In the genomic region with DNA sequence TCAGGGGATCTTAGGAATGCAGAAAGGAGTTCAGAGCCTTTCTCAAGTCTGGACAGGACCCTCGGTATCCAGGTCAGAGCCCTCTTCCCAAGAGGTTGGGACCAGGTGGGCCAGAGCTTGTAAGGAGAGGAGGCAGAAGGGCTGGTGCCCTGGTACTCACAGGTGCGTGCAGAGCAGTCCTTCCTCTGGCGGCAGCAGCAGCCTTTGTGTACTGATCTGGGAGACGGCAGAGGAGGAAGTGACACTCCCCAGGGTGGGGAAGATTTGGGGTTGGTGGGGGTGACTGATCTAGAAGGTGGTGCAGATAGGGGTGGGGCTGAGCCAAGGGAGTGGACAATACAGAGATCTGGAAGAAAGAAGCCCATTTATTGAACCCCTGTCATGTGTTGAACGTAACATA, we compare ENCODE assay signal across 8 cellular contexts.
DNase-seq lines count a peak whose midpoint lies in the region; ATAC-seq and TF ChIP-seq lines count a peak whose summit lies in the region.

A gene with protein sequence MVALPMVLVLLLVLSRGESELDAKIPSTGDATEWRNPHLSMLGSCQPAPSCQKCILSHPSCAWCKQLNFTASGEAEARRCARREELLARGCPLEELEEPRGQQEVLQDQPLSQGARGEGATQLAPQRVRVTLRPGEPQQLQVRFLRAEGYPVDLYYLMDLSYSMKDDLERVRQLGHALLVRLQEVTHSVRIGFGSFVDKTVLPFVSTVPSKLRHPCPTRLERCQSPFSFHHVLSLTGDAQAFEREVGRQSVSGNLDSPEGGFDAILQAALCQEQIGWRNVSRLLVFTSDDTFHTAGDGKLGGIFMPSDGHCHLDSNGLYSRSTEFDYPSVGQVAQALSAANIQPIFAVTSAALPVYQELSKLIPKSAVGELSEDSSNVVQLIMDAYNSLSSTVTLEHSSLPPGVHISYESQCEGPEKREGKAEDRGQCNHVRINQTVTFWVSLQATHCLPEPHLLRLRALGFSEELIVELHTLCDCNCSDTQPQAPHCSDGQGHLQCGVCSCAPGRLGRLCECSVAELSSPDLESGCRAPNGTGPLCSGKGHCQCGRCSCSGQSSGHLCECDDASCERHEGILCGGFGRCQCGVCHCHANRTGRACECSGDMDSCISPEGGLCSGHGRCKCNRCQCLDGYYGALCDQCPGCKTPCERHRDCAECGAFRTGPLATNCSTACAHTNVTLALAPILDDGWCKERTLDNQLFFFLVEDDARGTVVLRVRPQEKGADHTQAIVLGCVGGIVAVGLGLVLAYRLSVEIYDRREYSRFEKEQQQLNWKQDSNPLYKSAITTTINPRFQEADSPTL (minus strand): TSS at position 210 of the 400 bp plus-strand sequence. CDS start 6,808 bp downstream, outside the sequence.

- peaks cover 59% of the 10 kb centered on the region for H3K36me3 Mint-ChIP-seq in T-helper 2 cell treated with Interferon-gamma antibody and Interleukin-4, amounts not matched to agents 5 μg/mL and 100 μg/mL, for 36 hours (ENCODE audit: low read depth)
- peaks cover 9% of the 10 kb centered on the region for H3K36me3 Mint-ChIP-seq in stimulated activated memory B cell treated with anti-CD40 and anti-IgM and Interleukin-4, amounts not matched to agents 10 μg/mL and 1 μg/mL and 100 μg/mL, for 72 hours

- peak within 1 kb of the TSS in 1 of 2 donors; percentile 19 for H3K27ac ChIP-seq in coronary artery

- peaks cover 50% of the 10 kb centered on the region for H3K4me1 Mint-ChIP-seq in T-helper 2 cell treated with Interferon-gamma antibody and Interleukin-4, amounts not matched to agents 5 μg/mL and 100 μg/mL, for 36 hours (ENCODE audit: low read depth)
- H3K4me1 Mint-ChIP-seq in stimulated activated memory B cell treated with anti-CD40 and anti-IgM and Interleukin-4, amounts not matched to agents 10 μg/mL and 1 μg/mL and 100 μg/mL, for 72 hours, result peaks cover 64% of the 10 kb centered on the region

- no peaks in the 10 kb centered on the region for H3K9me3 Mint-ChIP-seq in T-helper 2 cell treated with Interferon-gamma antibody and Interleukin-4, amounts not matched to agents 5 μg/mL and 100 μg/mL, for 36 hours
- H3K9me3 Mint-ChIP-seq in stimulated activated memory B cell treated with anti-CD40 and anti-IgM and Interleukin-4, amounts not matched to agents 10 μg/mL and 1 μg/mL and 100 μg/mL, for 72 hours, result no peaks in the 10 kb centered on the region

- H3K4me3 ChIP-seq in coronary artery, result no peak within 1 kb of the TSS

- peak; percentile 58 for DNase-seq in T-helper 2 cell treated with Interferon-gamma antibody and Interleukin-4, amounts not matched to agents 5 μg/mL and 100 μg/mL, for 36 hours (ENCODE audit: low spot score)
- peak; percentile 38 for DNase-seq in effector CD8-positive, alpha-beta T cell (lab: John Stamatoyannopoulos, UW)
- DNase-seq in HPDE6-E6E7 (ENCODE audit: extremely low spot score), result no peak
- no peak for DNase-seq in coronary artery (ENCODE audit: low spot score)

- H3K27ac Mint-ChIP-seq in T-helper 2 cell treated with Interferon-gamma antibody and Interleukin-4, amounts not matched to agents 5 μg/mL and 100 μg/mL, for 36 hours, result peak within 1 kb of the TSS; percentile 94
- H3K27ac Mint-ChIP-seq in stimulated activated memory B cell treated with anti-CD40 and anti-IgM and Interleukin-4, amounts not matched to agents 10 μg/mL and 1 μg/mL and 100 μg/mL, for 72 hours, result peak within 1 kb of the TSS; percentile 86

- peak; percentile 97 for TF ChIP-seq POLR2A in GM18526 (IDR thresholded peaks at IDR 0.05; ENCODE audit: extremely low read depth, insufficient read length)

- ATAC-seq in HG02852 (IDR thresholded peaks at IDR 0.05; ENCODE audit: unreplicated experiment) (peak; percentile 48), HG02571 (IDR thresholded peaks at IDR 0.05; ENCODE audit: unreplicated experiment) (no peak)
- peak; percentile 91 for ATAC-seq in stimulated activated memory B cell treated with anti-CD40 and anti-IgM and Interleukin-4, amounts not matched to agents 10 μg/mL and 1 μg/mL and 100 μg/mL, for 72 hours

- H3K27me3 Mint-ChIP-seq in T-helper 2 cell treated with Interferon-gamma antibody and Interleukin-4, amounts not matched to agents 5 μg/mL and 100 μg/mL, for 36 hours (ENCODE audit: low read depth), result no peaks in the 10 kb centered on the region
- H3K27me3 Mint-ChIP-seq in stimulated activated memory B cell treated with anti-CD40 and anti-IgM and Interleukin-4, amounts not matched to agents 10 μg/mL and 1 μg/mL and 100 μg/mL, for 72 hours, result no peaks in the 10 kb centered on the region

- H3K4me3 Mint-ChIP-seq in T-helper 2 cell treated with Interferon-gamma antibody and Interleukin-4, amounts not matched to agents 5 μg/mL and 100 μg/mL, for 36 hours, result peak within 1 kb of the TSS; percentile 91
- peak within 1 kb of the TSS; percentile 86 for H3K4me3 Mint-ChIP-seq in stimulated activated memory B cell treated with anti-CD40 and anti-IgM and Interleukin-4, amounts not matched to agents 10 μg/mL and 1 μg/mL and 100 μg/mL, for 72 hours

- no peak for TF ChIP-seq CTCF in coronary artery (IDR thresholded peaks at IDR 0.05)

Comparison
In these comparisons a context has a peak if more than half of its experiments do, and no peak if none do; other contexts are left out.
1. DNase-seq: peak in T-helper 2 cell treated with Interferon-gamma antibody and Interleukin-4, amounts not matched to agents 5 μg/mL and 100 μg/mL, for 36 hours (single experiment) and effector CD8-positive, alpha-beta T cell (single experiment); none in HPDE6-E6E7 (single experiment) and coronary artery (single experiment).